In genomic region chr12:6606331-6607131, GRCh38 we compare ENCODE assay signal across 8 cellular contexts. TPM values are rescaled to one million over a fixed set of nuclear protein-coding genes. Genes with fewer than 3 reads are reported as not detected.
DNase-seq lines count a peak whose midpoint lies in the region; ATAC-seq and TF ChIP-seq lines count a peak whose summit lies in the region.

No MANE protein-coding gene starts in this region.

- TF ChIP-seq POLR2A in erythroblast (IDR thresholded peaks at IDR 0.05; ENCODE audit: low read length) = no peak

- peak overlapping the region; percentile 71 for H3K9ac ChIP-seq in mucosa of stomach (ENCODE audit: low read length)
- peak overlapping the region; percentile 61 to 74 for H3K9ac ChIP-seq in stomach smooth muscle (ENCODE audit: low read length in 2 of 2)

- peak overlapping the region; percentile 88 for H3K27ac ChIP-seq in stomach smooth muscle (ENCODE audit: low read length)

- ATAC-seq in GM19395 (IDR thresholded peaks at IDR 0.05; ENCODE audit: unreplicated experiment) = no peak

- H3K36me3 ChIP-seq in mucosa of stomach (ENCODE audit: control insufficient read depth, insufficient read depth, low read length) (peaks cover 7% of the 10 kb centered on the region), stomach smooth muscle (ENCODE audit: control insufficient read depth in 2 of 2, insufficient read depth in 2 of 2, low read length in 2 of 2) (peaks cover 9% of the 10 kb centered on the region in 2 donors)

- in situ Hi-C loops in G401 (cut with HindIII; ENCODE audit: low sequenced_read_pairs) = no loop called here

- H3K27me3 ChIP-seq in mucosa of stomach (ENCODE audit: control insufficient read depth, insufficient read depth, low read length) (no peaks in the 10 kb centered on the region), stomach smooth muscle (ENCODE audit: control insufficient read depth in 1 of 2, insufficient read depth in 2 of 2, low read length in 2 of 2) (no peaks in the 10 kb centered on the region)

- H3K9me3 ChIP-seq in mucosa of stomach (ENCODE audit: control insufficient read depth, low read length) = no peaks in the 10 kb centered on the region
- H3K9me3 ChIP-seq in stomach smooth muscle (ENCODE audit: control insufficient read depth in 2 of 2, low read length in 2 of 2) = no peaks in the 10 kb centered on the region

- H3K4me1 ChIP-seq in mucosa of stomach (ENCODE audit: control insufficient read depth, insufficient read depth, low read length) (peaks cover 40% of the 10 kb centered on the region), stomach smooth muscle (ENCODE audit: control insufficient read depth, insufficient read depth, low read length) (peaks cover 56% of the 10 kb centered on the region)

- H3K4me3 ChIP-seq in mucosa of stomach (ENCODE audit: low read length) = peak overlapping the region; percentile 37
- H3K4me3 ChIP-seq in stomach smooth muscle (ENCODE audit: low read length in 2 of 2) = peak overlapping the region; percentile 61 to 94

- DNase-seq in G401 (ENCODE audit: low spot score) (peak; percentile 40), MV-4-11 (lab: John Stamatoyannopoulos, UW) (peak; percentile 5), activated T-cell treated with anti-CD3 and anti-CD28 coated beads for 4 hours (peak; percentile 70), erythroblast (lab: John Stamatoyannopoulos, UW) (peak; percentile 66 to 77), SW480 (ENCODE audit: low spot score) (no peak)

RNA-seq across cellular contexts. Expression of gene CHD4, which starts 0.6 kb away (rescaled TPM):
- 374 and 375 TPM in 2 replicates for total RNA-seq in G401 (2014; rRNA removed; shearing (Covaris generic))

RNA-seq across cellular contexts. Expression of gene LPAR5, which starts 29.2 kb away (rescaled TPM):
- 0.03 TPM in 1 of 2 replicates, not detected in the other for total RNA-seq in G401 (2014; rRNA removed; shearing (Covaris generic))

RNA-seq across cellular contexts. Expression of gene NOP2, which starts 38.4 kb away (rescaled TPM):
- total RNA-seq in G401 (2014; rRNA removed; shearing (Covaris generic)) = 45.5 and 70.7 TPM in 2 replicates

RNA-seq across cellular contexts. Expression of gene ACRBP, which starts 40.7 kb away (rescaled TPM):
- not detected in 2 replicates for total RNA-seq in G401 (2014; rRNA removed; shearing (Covaris generic))

RNA-seq across cellular contexts. Expression of gene IFFO1, which starts 50.7 kb away (rescaled TPM):
- total RNA-seq in G401 (2014; rRNA removed; shearing (Covaris generic)) = 11.7 and 13.2 TPM in 2 replicates
